Comparison of ENCODE assay signal across 12 cellular contexts in the genomic region with DNA sequence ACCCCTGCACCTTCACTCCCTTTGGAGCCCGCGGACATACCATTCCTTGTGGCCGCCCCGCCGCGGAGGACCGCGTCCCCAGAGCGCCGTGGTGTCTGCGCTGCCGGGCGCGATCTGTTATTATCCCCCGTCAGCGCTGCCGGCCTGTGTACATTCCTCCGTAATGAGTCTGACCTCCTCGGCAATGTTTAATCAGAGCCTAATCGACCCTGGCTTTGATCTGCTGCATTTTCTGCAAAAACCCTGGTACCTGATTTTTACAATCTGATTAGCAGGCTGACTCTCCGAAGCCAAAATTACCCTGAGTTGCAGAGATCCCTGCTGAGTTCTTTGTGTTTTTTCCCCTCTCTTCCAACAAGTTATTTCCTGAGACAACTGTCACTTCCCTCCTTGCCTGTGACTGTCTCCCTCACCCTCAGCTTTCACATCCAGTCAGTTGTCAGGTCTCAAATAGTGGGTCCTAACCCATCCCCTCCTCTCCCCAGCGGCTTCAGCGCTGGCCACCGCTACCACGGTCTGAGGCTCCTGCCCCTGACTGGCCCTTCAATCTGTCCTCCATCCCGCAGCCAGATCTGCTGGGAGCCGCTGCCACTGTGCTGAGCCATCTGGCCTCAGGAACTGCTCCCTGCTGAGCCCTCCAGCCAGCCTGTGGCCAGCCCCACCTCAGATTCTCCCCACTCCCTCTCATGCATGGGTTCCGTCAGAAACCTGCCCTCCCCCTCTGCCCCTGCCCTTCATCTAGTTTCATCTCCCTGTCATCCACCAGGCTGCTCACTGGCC. TPM values are rescaled to one million over a fixed set of nuclear protein-coding genes. Genes with fewer than 3 reads are reported as not detected.
DNase-seq lines count a peak whose midpoint lies in the region; ATAC-seq, FAIRE-seq and TF ChIP-seq lines count a peak whose summit lies in the region.
"Had no signal": no experiment of that assay in that cellular context is flagged by ENCODE, and none has a peak within 500 bp of the region (broad histone marks: within the 10 kb centered on the region; RNA-seq: fewer than 3 reads in every experiment).

No MANE protein-coding gene starts in this region.

- H3K9me2 ChIP-seq in OCI-LY7 (ENCODE audit: insufficient read depth, low read length) = no peaks in the 10 kb centered on the region

- peaks cover 3% of the 10 kb centered on the region; the same call in 1 of the 2 replicates for H4K20me1 ChIP-seq in HepG2 (ENCODE audit: insufficient read depth, low read length)
- H4K20me1 ChIP-seq in OCI-LY7 (ENCODE audit: insufficient read depth, low read length) = no peaks in the 10 kb centered on the region

- H3K4me3 ChIP-seq in astrocyte of the spinal cord (ENCODE audit: low read depth, low read length) (no peak overlapping the region), HepG2 (replicated peaks in 1 of 3; ENCODE audit: insufficient read depth in 1 of 3, low read depth in 2 of 3, low read length in 3 of 3) (no peak overlapping the region; a peak in 1 of 6 replicates), OCI-LY7 (ENCODE audit: low read depth, low read length, poor library complexity, severe bottlenecking) (no peak overlapping the region)

- CTCF ChIA-PET in HepG2 (lab: Yijun Ruan, JAX; ENCODE audit: low intra/inter-chr PET ratio, low total read pairs) (no interaction called here), OCI-LY7 (lab: Charles Lee; ENCODE audit: unreplicated experiment) (no interaction called here)

- peaks cover 27 to 84% of the 10 kb centered on the region in 2 experiments for H3K27me3 ChIP-seq in HepG2 (ENCODE audit: control insufficient read depth in 1 of 2, insufficient read depth in 2 of 2, low read length in 2 of 2)

- H3K4me2 ChIP-seq in HepG2 (ENCODE audit: low read depth, low read length) (peak overlapping the region; percentile 35; the same call in 1 of the 2 replicates), OCI-LY7 (ENCODE audit: low read length) (no peak overlapping the region)

- no peak for TF ChIP-seq RAD21 in HepG2 (CRISPR knock-in tag; IDR thresholded peaks at IDR 0.05)

- H3K9me3 ChIP-seq in HepG2 (ENCODE audit: low read length) (no peaks in the 10 kb centered on the region), OCI-LY7 (ENCODE audit: low read length) (no peaks in the 10 kb centered on the region)

- H2AFZ ChIP-seq in HepG2 (ENCODE audit: low read length) (no peak overlapping the region), OCI-LY7 (ENCODE audit: low read length) (no peak overlapping the region)

- H3K27ac ChIP-seq in HepG2 (ENCODE audit: extremely low read length, insufficient read depth, low read length) (no peak overlapping the region), OCI-LY7 (ENCODE audit: low read depth, low read length, poor library complexity, severe bottlenecking) (no peak overlapping the region)

- H3K79me2 ChIP-seq in HepG2 (ENCODE audit: insufficient read depth, low read length) (no peaks in the 10 kb centered on the region), OCI-LY7 (ENCODE audit: insufficient read depth, low read depth, low read length) (no peaks in the 10 kb centered on the region)

- FAIRE-seq in HepG2 (lab: Jason Lieb, UNC) = no peak
- FAIRE-seq: G401.6 had no signal

- H3K9ac ChIP-seq in HepG2 (ENCODE audit: insufficient read depth, low read depth, low read length) = no peak overlapping the region

- POLR2A ChIA-PET in HepG2 (lab: Yijun Ruan, JAX) = no interaction called here
- POLR2A ChIA-PET in OCI-LY7 (lab: Charles Lee) = no interaction called here

- no TSS peak for BruUV-seq in HepG2 (replicated peaks; lab: Mats Ljungman, UMichigan)
- no TSS peak for BruUV-seq in OCI-LY7 (replicated peaks; lab: Mats Ljungman, UMichigan)

- H3K36me3 ChIP-seq in HepG2 (replicated peaks in 1 of 2; ENCODE audit: control insufficient read depth in 1 of 2, insufficient read depth in 2 of 2, low read length in 2 of 2) (no peaks in the 10 kb centered on the region), OCI-LY7 (ENCODE audit: insufficient read depth, low read length) (no peaks in the 10 kb centered on the region)

- in situ Hi-C loops in Caki2 (cut with HindIII; ENCODE audit: low pct_unique_long_range_greater_than_20kb, low sequenced_read_pairs) (no loop called here), KBM-7 (cut with MboI; ENCODE audit: low pct_unique_long_range_greater_than_20kb, low sequenced_read_pairs) (no loop called here), astrocyte of the spinal cord (cut with HindIII; ENCODE audit: low sequenced_read_pairs) (no loop called here), HepG2 (cut with HindIII; ENCODE audit: extremely low pct_ligation_motif_present, low pct_unique_long_range_greater_than_20kb) (loop anchor here (5.0 kb wide), 1 partner anchor 198 kb away; no protein-coding TSS in a partner anchor)

- H3K4me1 ChIP-seq in HepG2 (ENCODE audit: insufficient read depth, low read length) (peaks cover 15% of the 10 kb centered on the region), OCI-LY7 (ENCODE audit: insufficient read depth, low read length, poor library complexity, severe bottlenecking) (no peaks in the 10 kb centered on the region)

- intact Hi-C loops in HepG2 (cut with micrococcal nuclease; ENCODE audit: unreplicated experiment) (no loop called here), OCI-LY7 (cut with micrococcal nuclease; ENCODE audit: unreplicated experiment) (no loop called here)

- TF ChIP-seq CTCF in astrocyte of the spinal cord (IDR thresholded peaks at IDR 0.05; ENCODE audit: low read depth, low read length) (no peak), HepG2 (CRISPR knock-in tag; IDR thresholded peaks at IDR 0.05) (no peak), OCI-LY7 (conservative IDR thresholded peaks at IDR 0.05; ENCODE audit: low read length) (no peak)

- 7% methylated on average over 10 of the region's 28 CpGs for WGBS in HepG2 (ENCODE audit: low lambda C conversion rate)

- TF ChIP-seq EP300 in HepG2 (IDR thresholded peaks at IDR 0.05; ENCODE audit: low read depth in 2 of 2, low read length in 2 of 2) (no peak), HepG2 (CRISPR knock-in tag; IDR thresholded peaks at IDR 0.05; ENCODE audit: borderline replicate concordance) (no peak)

- ATAC-seq in HepG2 (peak; percentile 67), HG02610 (IDR thresholded peaks at IDR 0.05; ENCODE audit: unreplicated experiment) (no peak)

- DNase-seq in Caki2 (ENCODE audit: low read depth) = peak; percentile 47
- DNase-seq in KBM-7 = peak; percentile 47
- peak; percentile 69 for DNase-seq in astrocyte of the spinal cord (ENCODE audit: low read depth, low spot score)
- peak; percentile 32 for DNase-seq in HepG2 (ENCODE audit: low spot score)
- DNase-seq in UCSD-AML1 (lab: John Stamatoyannopoulos, UW; ENCODE audit: unreplicated experiment) = no peak
- no peak for DNase-seq in stimulated activated naive CD4-positive, alpha-beta T cell (lab: John Stamatoyannopoulos, UW)
- DNase-seq in OCI-LY7 (ENCODE audit: low spot score) = no peak
- DNase-seq: activated naive CD4-positive, alpha-beta T cell treated with anti-CD3 and anti-CD28 coated beads, Interleukin-2, amount 50 U/mL, for 16 hours; NCI-H1436 treated with DMSO at 0.1 percent for 48 hours had no signal

- TF ChIP-seq POLR2A in HepG2 (IDR thresholded peaks at IDR 0.05; ENCODE audit: insufficient read depth in 1 of 2, low read depth in 2 of 2, low read length in 2 of 2) = no peak

TF ChIP-seq in HepG2, 621 proteins besides CTCF, POLR2A, EP300 and RAD21 (continues in another document):
- TF ChIP-seq ZNF468 (CRISPR knock-in tag; IDR thresholded peaks at IDR 0.05) = no peak
- TF ChIP-seq ZNF790 (CRISPR knock-in tag; IDR thresholded peaks at IDR 0.05; ENCODE audit: borderline replicate concordance) = no peak
- TF ChIP-seq, protein P1, sequence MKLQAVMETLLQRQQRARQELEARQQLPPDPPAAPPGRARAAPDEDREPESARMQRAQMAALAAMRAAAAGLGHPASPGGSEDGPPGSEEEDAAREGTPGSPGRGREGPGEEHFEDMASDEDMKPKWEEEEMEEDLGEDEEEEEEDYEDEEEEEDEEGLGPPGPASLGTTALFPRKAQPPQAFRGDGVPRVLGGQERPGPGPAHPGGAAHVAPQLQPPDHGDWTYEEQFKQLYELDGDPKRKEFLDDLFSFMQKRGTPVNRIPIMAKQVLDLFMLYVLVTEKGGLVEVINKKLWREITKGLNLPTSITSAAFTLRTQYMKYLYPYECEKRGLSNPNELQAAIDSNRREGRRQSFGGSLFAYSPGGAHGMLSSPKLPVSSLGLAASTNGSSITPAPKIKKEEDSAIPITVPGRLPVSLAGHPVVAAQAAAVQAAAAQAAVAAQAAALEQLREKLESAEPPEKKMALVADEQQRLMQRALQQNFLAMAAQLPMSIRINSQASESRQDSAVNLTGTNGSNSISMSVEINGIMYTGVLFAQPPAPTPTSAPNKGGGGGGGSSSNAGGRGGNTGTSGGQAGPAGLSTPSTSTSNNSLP (IDR thresholded peaks at IDR 0.05; ENCODE audit: low read depth, low read length) = 0 out of 2 replicates have a peak, but pooled peaks have one; percentile 11
- no peak for TF ChIP-seq KLF12 (CRISPR knock-in tag; IDR thresholded peaks at IDR 0.05; ENCODE audit: borderline replicate concordance)

RNA-seq across cellular contexts. Expression of gene GLIS1, which starts 53.5 kb away (rescaled TPM):
- 0.03 and 0.26 TPM in 2 replicates for total RNA-seq in Caki2 (2014; rRNA removed; shearing (Covaris generic); ENCODE audit: low replicate concordance)
- total RNA-seq in HepG2 (2016; rRNA removed; fragmentation: Illumina TruSeq; extraction: Trizol) (not detected in 2 replicates), OCI-LY7 (2022) (not detected in 2 replicates)
- not detected in 2 replicates for total RNA-seq in HepG2 (2016; cell fraction: cytosol; rRNA removed; fragmentation: Illumina TruSeq; extraction: Trizol; ENCODE audit: low read depth)
- not detected in 2 replicates for total RNA-seq in HepG2 (2016; cell fraction: insoluble cytoplasmic fraction; rRNA removed; fragmentation: Illumina TruSeq; extraction: Trizol)
- total RNA-seq in HepG2 (2016; cell fraction: membrane; rRNA removed; fragmentation: Illumina TruSeq; extraction: Trizol) = not detected in 2 replicates
- total RNA-seq in HepG2 (2016; cell fraction: nucleus; rRNA removed; fragmentation: Illumina TruSeq; extraction: Trizol) = not detected in 2 replicates
- 0.03 TPM in 1 of 2 replicates, not detected in the other for polyA plus RNA-seq in HepG2 (2011; rRNA removed)
- polyA plus RNA-seq in HepG2 (2011; cell fraction: cytosol; rRNA removed) = not detected in 2 replicates
- 0.10 TPM in 1 of 2 replicates, not detected in the other for polyA plus RNA-seq in HepG2 (2011; cell fraction: nucleus; rRNA removed)
- 0.04 TPM in 1 of 2 replicates, not detected in the other for polyA plus RNA-seq in HepG2 (2012)
- not detected in 2 replicates for polyA plus RNA-seq in HepG2 (2016; cell fraction: cytosol; fragmentation: Illumina TruSeq; extraction: Trizol; ENCODE audit: low read depth)
- not detected in 2 replicates for polyA plus RNA-seq in HepG2 (2016; cell fraction: insoluble cytoplasmic fraction; fragmentation: Illumina TruSeq; extraction: Trizol; ENCODE audit: low read depth)
- polyA plus RNA-seq in HepG2 (2016; cell fraction: membrane; fragmentation: Illumina TruSeq; extraction: Trizol; ENCODE audit: low read depth) = not detected in 2 replicates
- polyA plus RNA-seq in HepG2 (2016; cell fraction: nucleus; fragmentation: Illumina TruSeq; extraction: Trizol; ENCODE audit: insufficient read depth, low read depth) = not detected in 2 replicates
- polyA minus RNA-seq in HepG2 (2011; rRNA and poly(A)+ RNA removed; ENCODE audit: low replicate concordance) = not detected in 2 replicates
- not detected in 2 replicates for polyA minus RNA-seq in HepG2 (2011; cell fraction: cytosol; rRNA and poly(A)+ RNA removed)
- polyA minus RNA-seq in HepG2 (2011; cell fraction: nucleus; rRNA and poly(A)+ RNA removed) = not detected in 2 replicates
- not detected in 2 replicates for total RNA-seq in OCI-LY7 (2014; rRNA removed; shearing (Covaris generic))
- polyA plus RNA-seq: neural cell had no signal

Comparison
In these comparisons a context has a peak if more than half of its experiments do, and no peak if none do; other contexts are left out.
1. DNase-seq: peak in Caki2 (single experiment), KBM-7 (single experiment), astrocyte of the spinal cord (single experiment) and HepG2 (single experiment); none in UCSD-AML1 (single experiment), stimulated activated naive CD4-positive, alpha-beta T cell (0 of 6) and OCI-LY7 (single experiment).